16 cellular contexts compared by ENCODE assay signal in genomic region chr4:167868163-167868562, GRCh38.
DNase-seq lines count a peak whose midpoint lies in the region; ATAC-seq, FAIRE-seq and TF ChIP-seq lines count a peak whose summit lies in the region.
"Had no signal": no experiment of that assay in that cellular context is flagged by ENCODE, and none has a peak within 500 bp of the region (broad histone marks: within the 10 kb centered on the region; RNA-seq: fewer than 3 reads in every experiment).

No MANE protein-coding gene starts in this region.

- H3K27ac ChIP-seq in foreskin keratinocyte = no peak overlapping the region
- H3K27ac ChIP-seq: A549 had no signal

- H3K36me3 Mint-ChIP-seq in activated naive CD4-positive, alpha-beta T cell treated with anti-CD3 and anti-CD28 coated beads, Interleukin-2, amount 50 U/mL, for 72 hours = no peaks in the 10 kb centered on the region

- TF ChIP-seq CTCF in bronchial epithelial cell (IDR thresholded peaks at IDR 0.05; ENCODE audit: insufficient read depth, low read length, severe bottlenecking) = no peak
- no peak for TF ChIP-seq CTCF in foreskin keratinocyte (conservative IDR thresholded peaks at IDR 0.05)

- peak; percentile 55 for DNase-seq in EL
- DNase-seq in NCI-H226 = peak; percentile 19
- peak; percentile 12 for DNase-seq in bronchial epithelial cell (ENCODE audit: low read depth)
- DNase-seq in foreskin keratinocyte = peak in 1 of 2 donors; percentile 18
- no peak for DNase-seq in anterior cingulate cortex (lab: John Stamatoyannopoulos, UW)
- DNase-seq in RPMI8226 = no peak
- no peak for DNase-seq in activated naive CD4-positive, alpha-beta T cell treated with anti-CD3 and anti-CD28 coated beads, Interleukin-2, amount 50 U/mL, for 72 hours (ENCODE audit: low spot score in 2 of 2)
- DNase-seq: Calu3, DMS79 treated with DMSO at 0.1 percent for 48 hours, GF-D8, NCI-H1092, NCI-H345, NCI-H748 treated with DMSO at 0.1 percent for 48 hours, SHP77 had no signal

- no peak overlapping the region for H3K27ac Mint-ChIP-seq in activated naive CD4-positive, alpha-beta T cell treated with anti-CD3 and anti-CD28 coated beads, Interleukin-2, amount 50 U/mL, for 72 hours

- no peaks in the 10 kb centered on the region for H3K36me3 ChIP-seq in bronchial epithelial cell (ENCODE audit: control insufficient read depth, insufficient read depth, low read length)

- ATAC-seq in foreskin keratinocyte (peak; percentile 44), GM21367 (IDR thresholded peaks at IDR 0.05; ENCODE audit: unreplicated experiment) (no peak)
- ATAC-seq in activated naive CD4-positive, alpha-beta T cell treated with anti-CD3 and anti-CD28 coated beads, Interleukin-2, amount 50 U/mL, for 72 hours = no peak
- ATAC-seq: A549 had no signal

- no peak for FAIRE-seq in bronchial epithelial cell (lab: Jason Lieb, UNC)
- FAIRE-seq: A549 had no signal

- no peaks in the 10 kb centered on the region for H3K27me3 ChIP-seq in bronchial epithelial cell (ENCODE audit: control insufficient read depth, insufficient read depth, low read length)
- no peaks in the 10 kb centered on the region for H3K27me3 ChIP-seq in foreskin keratinocyte

- H3K4me3 ChIP-seq in bronchial epithelial cell (ENCODE audit: low read depth, low read length) = no peak overlapping the region
- H3K4me3 ChIP-seq: A549 had no signal

- no peaks in the 10 kb centered on the region for H3K9me3 Mint-ChIP-seq in activated naive CD4-positive, alpha-beta T cell treated with anti-CD3 and anti-CD28 coated beads, Interleukin-2, amount 50 U/mL, for 72 hours

- peaks cover 11% of the 10 kb centered on the region for H3K4me1 ChIP-seq in foreskin keratinocyte
- H3K4me1 ChIP-seq: A549 had no signal

Comparison
In these comparisons a context has a peak if more than half of its experiments do, and no peak if none do; other contexts are left out.
1. DNase-seq: peak in EL (single experiment), NCI-H226 (single experiment) and bronchial epithelial cell (single experiment); none in anterior cingulate cortex (0 of 58), RPMI8226 (single experiment) and activated naive CD4-positive, alpha-beta T cell treated with anti-CD3 and anti-CD28 coated beads, Interleukin-2, amount 50 U/mL, for 72 hours (0 of 2).